8 cellular contexts compared by ENCODE assay signal in the genomic region with DNA sequence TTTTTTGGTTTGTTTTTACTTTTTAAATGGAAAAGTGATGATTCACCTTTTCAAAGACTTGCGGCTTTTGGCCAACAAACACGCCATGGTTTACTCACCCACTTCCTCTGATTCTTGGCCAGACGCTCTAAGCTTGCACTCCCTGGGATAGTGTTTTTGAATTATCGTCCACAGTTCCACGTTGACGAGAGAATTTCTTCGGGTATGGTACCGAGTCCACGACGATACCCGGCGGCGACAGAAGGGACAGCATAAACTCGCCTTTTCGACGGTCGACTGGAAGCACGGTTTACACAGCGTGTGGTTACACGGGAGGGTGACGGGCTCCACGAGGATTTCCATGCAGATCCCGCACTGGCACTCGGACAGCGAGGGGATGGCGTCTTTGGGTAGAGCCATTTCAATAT. TPM values are rescaled to one million over a fixed set of nuclear protein-coding genes. Genes with fewer than 3 reads are reported as not detected.
DNase-seq lines count a peak whose midpoint lies in the region; ATAC-seq and TF ChIP-seq lines count a peak whose summit lies in the region.

No MANE protein-coding gene starts in this region.

- peak; percentile 47 for DNase-seq in GM10266 (ENCODE audit: extremely low spot score)
- DNase-seq in NCI-H69 (lab: John Stamatoyannopoulos, UW) = peak; percentile 70
- DNase-seq in activated CD8-positive, alpha-beta memory T cell treated with anti-CD3 and anti-CD28 coated beads, Interleukin-2, amount 10 ng/mL, durations not matched to agents 7 days and 5 days = peak; percentile 88
- no peak for DNase-seq in mesendoderm
- peak; percentile 33 for DNase-seq in stimulated activated CD8-positive, alpha-beta memory T cell treated with anti-CD3 and anti-CD28 coated beads, Interleukin-15, amount 100 ng/mL, for 1 hour (ENCODE audit: low read depth)
- DNase-seq in cortex of kidney (lab: John Stamatoyannopoulos, UW) = no peak

- no peak overlapping the region for H3K23ac ChIP-seq in mesendoderm (ENCODE audit: low read length)

- no peak overlapping the region for H2BK120ac ChIP-seq in mesendoderm (ENCODE audit: low read depth, low read length)

- H4K8ac ChIP-seq in mesendoderm (ENCODE audit: low read depth, low read length) = no peak overlapping the region

- no peak overlapping the region for H3K18ac ChIP-seq in mesendoderm (ENCODE audit: low read length)

- CTCF ChIA-PET in activated CD8-positive, alpha-beta memory T cell treated with anti-CD3 and anti-CD28 coated beads, Interleukin-2, amount 10 ng/mL, durations not matched to agents 7 days and 5 days (lab: Charles Lee) = interaction anchor here (0.6 to 3.4 kb wide), 9 partner anchors 11 to 1283 kb away, joined by 3 to 21 read pairs (median 4); a partner anchor contains a TSS

- H3K27me3 ChIP-seq in endocrine pancreas (ENCODE audit: control insufficient read depth, insufficient read depth, low read length) = no peaks in the 10 kb centered on the region
- no peaks in the 10 kb centered on the region for H3K27me3 ChIP-seq in mesendoderm (ENCODE audit: insufficient read depth, low read length, poor library complexity)

- peak overlapping the region; percentile 25 for H3K4ac ChIP-seq in mesendoderm (ENCODE audit: low read depth, low read length)

- peak overlapping the region; percentile 69 for H2BK5ac ChIP-seq in mesendoderm (ENCODE audit: low read length)

- H3K36me3 Mint-ChIP-seq in activated CD8-positive, alpha-beta memory T cell treated with anti-CD3 and anti-CD28 coated beads, Interleukin-2, amount 10 ng/mL, durations not matched to agents 7 days and 5 days = peaks cover 49% of the 10 kb centered on the region

- peaks cover 4% of the 10 kb centered on the region for H3K79me1 ChIP-seq in mesendoderm (ENCODE audit: low read length)

- H4K5ac ChIP-seq in mesendoderm (ENCODE audit: low read length) = no peak overlapping the region

- H3K56ac ChIP-seq in mesendoderm (ENCODE audit: low read length) = peak overlapping the region; percentile 85

- H3K9ac ChIP-seq in endocrine pancreas (ENCODE audit: control insufficient read depth, insufficient read depth, low read length) (peak overlapping the region; percentile 97), mesendoderm (ENCODE audit: low read length) (peak overlapping the region; percentile 97)

- H3K9me3 ChIP-seq in endocrine pancreas (ENCODE audit: control insufficient read depth, low read length) = no peaks in the 10 kb centered on the region

- peak overlapping the region; percentile 78 for H3K4me2 ChIP-seq in mesendoderm (ENCODE audit: low read length)

- no peak for TF ChIP-seq CTCF in GM10266 (IDR thresholded peaks at IDR 0.05; ENCODE audit: control insufficient read depth, insufficient read depth, low read depth, missing control alignments)

- WGBS in mesendoderm (ENCODE audit: extremely low coverage, insufficient coverage, low lambda C conversion rate) = no CpG with 5 or more reads among the region's 26 CpGs

- H3K4me1 Mint-ChIP-seq in activated CD8-positive, alpha-beta memory T cell treated with anti-CD3 and anti-CD28 coated beads, Interleukin-2, amount 10 ng/mL, durations not matched to agents 7 days and 5 days = peaks cover 37% of the 10 kb centered on the region

- H3K27ac Mint-ChIP-seq in activated CD8-positive, alpha-beta memory T cell treated with anti-CD3 and anti-CD28 coated beads, Interleukin-2, amount 10 ng/mL, durations not matched to agents 7 days and 5 days = peak overlapping the region; percentile 94

- H3K4me3 Mint-ChIP-seq in activated CD8-positive, alpha-beta memory T cell treated with anti-CD3 and anti-CD28 coated beads, Interleukin-2, amount 10 ng/mL, durations not matched to agents 7 days and 5 days = peak overlapping the region; percentile 98

- peaks cover 7% of the 10 kb centered on the region for H3K27me3 Mint-ChIP-seq in activated CD8-positive, alpha-beta memory T cell treated with anti-CD3 and anti-CD28 coated beads, Interleukin-2, amount 10 ng/mL, durations not matched to agents 7 days and 5 days

- peak overlapping the region; percentile 96 for H3K27ac ChIP-seq in mesendoderm (ENCODE audit: low read depth, low read length)

- no peak overlapping the region for H2AK5ac ChIP-seq in mesendoderm (ENCODE audit: low read length)

- peaks cover 7% of the 10 kb centered on the region for H3K9me3 Mint-ChIP-seq in activated CD8-positive, alpha-beta memory T cell treated with anti-CD3 and anti-CD28 coated beads, Interleukin-2, amount 10 ng/mL, durations not matched to agents 7 days and 5 days (ENCODE audit: low read depth)

- ATAC-seq in HG02852 (IDR thresholded peaks at IDR 0.05; ENCODE audit: unreplicated experiment) = peak; percentile 6
- ATAC-seq in activated CD8-positive, alpha-beta memory T cell treated with anti-CD3 and anti-CD28 coated beads, Interleukin-2, amount 10 ng/mL, durations not matched to agents 7 days and 5 days = peak; percentile 45

- H2BK15ac ChIP-seq in mesendoderm (replicated peaks; ENCODE audit: low read depth) = no peak overlapping the region

- H3K4me1 ChIP-seq in endocrine pancreas (ENCODE audit: control insufficient read depth, insufficient read depth, low read length) = peaks cover 10% of the 10 kb centered on the region
- H3K4me1 ChIP-seq in mesendoderm (ENCODE audit: control insufficient read depth, low read depth, low read length) = peaks cover 3% of the 10 kb centered on the region

- H3K4me3 ChIP-seq in endocrine pancreas (ENCODE audit: control insufficient read depth, insufficient read depth, low read length) = peak overlapping the region; percentile 92
- H3K4me3 ChIP-seq in mesendoderm (ENCODE audit: low read length) = peak overlapping the region; percentile 94

- H3K79me2 ChIP-seq in mesendoderm (ENCODE audit: control insufficient read depth, insufficient read depth, low read length) = peaks cover 51% of the 10 kb centered on the region

- no peaks in the 10 kb centered on the region for H3K36me3 ChIP-seq in endocrine pancreas (ENCODE audit: control insufficient read depth, insufficient read depth, low read length)
- no peaks in the 10 kb centered on the region for H3K36me3 ChIP-seq in mesendoderm (ENCODE audit: control insufficient read depth, insufficient read depth, low read length)

RNA-seq across cellular contexts. Expression of a gene that starts 0.8 kb away (rescaled TPM):
- total RNA-seq in activated CD8-positive, alpha-beta memory T cell treated with anti-CD3 and anti-CD28 coated beads, Interleukin-2, amount 10 ng/mL, durations not matched to agents 7 days and 5 days = 10 to 100 TPM; 29.6 to 39.4 TPM
- 16.7 TPM for polyA plus RNA-seq in mesendoderm (2013, experiment 1 of 2)
- polyA plus RNA-seq in mesendoderm (2013, experiment 2 of 2) = 16.6 TPM

RNA-seq across cellular contexts. Expression of a gene that starts 12.4 kb away (rescaled TPM):
- total RNA-seq in activated CD8-positive, alpha-beta memory T cell treated with anti-CD3 and anti-CD28 coated beads, Interleukin-2, amount 10 ng/mL, durations not matched to agents 7 days and 5 days = not detected
- 0.04 TPM for polyA plus RNA-seq in mesendoderm (2013, experiment 1 of 2)
- polyA plus RNA-seq in mesendoderm (2013, experiment 2 of 2) = 0.03 TPM

Comparison
In these comparisons a context has a peak if more than half of its experiments do, and no peak if none do; other contexts are left out.
1. DNase-seq: peak in GM10266 (single experiment), NCI-H69 (single experiment), activated CD8-positive, alpha-beta memory T cell treated with anti-CD3 and anti-CD28 coated beads, Interleukin-2, amount 10 ng/mL, durations not matched to agents 7 days and 5 days (single experiment) and stimulated activated CD8-positive, alpha-beta memory T cell treated with anti-CD3 and anti-CD28 coated beads, Interleukin-15, amount 100 ng/mL, for 1 hour (single experiment); none in mesendoderm (single experiment) and cortex of kidney (single experiment).